ENCODE assay signal across 17 cellular contexts in the genomic region with DNA sequence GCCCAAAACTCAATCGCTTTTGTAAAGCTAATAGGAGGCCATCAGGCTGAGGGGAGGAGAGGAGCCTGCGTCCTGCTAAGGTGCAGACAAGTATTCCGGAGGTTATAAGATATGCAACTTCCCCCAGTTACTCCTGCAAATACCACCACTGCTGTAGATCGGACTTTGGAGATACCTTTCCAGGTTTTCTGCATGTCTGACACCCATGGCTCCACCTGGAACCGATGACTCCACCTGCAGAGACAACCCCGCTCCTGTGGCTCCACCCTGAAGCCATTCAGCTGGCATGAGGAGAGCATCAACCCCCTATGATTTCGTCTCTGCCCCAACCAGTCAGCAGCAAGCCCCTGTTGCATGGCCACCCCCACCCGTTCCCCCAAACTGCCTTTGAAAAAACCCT. TPM values are rescaled to one million over a fixed set of nuclear protein-coding genes. Genes with fewer than 3 reads are reported as not detected.
DNase-seq lines count a peak whose midpoint lies in the region; ATAC-seq and TF ChIP-seq lines count a peak whose summit lies in the region.
"Had no signal": no experiment of that assay in that cellular context is flagged by ENCODE, and none has a peak within 500 bp of the region (broad histone marks: within the 10 kb centered on the region; RNA-seq: fewer than 3 reads in every experiment).

No MANE protein-coding gene starts in this region.

- H3K4me3 Mint-ChIP-seq in MCF 10A (ENCODE audit: unreplicated experiment) (no peak overlapping the region), brain (peak overlapping the region in 3 of 5 experiments; percentile 14 to 73 (median 15)), mesothelial cell of epicardium (peak overlapping the region; percentile 57)
- H3K4me3 Mint-ChIP-seq in activated T-helper 2 cell treated with anti-CD3 and anti-CD28 coated beads, Interferon-gamma antibody, Interleukin-2, Interleukin-4, amounts not matched to agents 10 μg/mL and 5 μg/mL and 100 μg/mL, durations not matched to agents 14 hours and 24 hours and 36 hours (ENCODE audit: low read depth) = no peak overlapping the region
- H3K4me3 Mint-ChIP-seq: CD14-positive monocyte had no signal

- no peak overlapping the region for H3K4me3 ChIP-seq in mammary epithelial cell (replicated peaks in 1 of 3; ENCODE audit: insufficient read depth in 1 of 3, low read depth in 2 of 3, low read length in 3 of 3)

- TF ChIP-seq CTCF in mammary epithelial cell (conservative IDR thresholded peaks at IDR 0.05 in 1 of 2, IDR thresholded peaks at IDR 0.05 in 1 of 2; ENCODE audit: extremely low read depth in 1 of 2, insufficient read depth in 1 of 2, low read depth in 1 of 2, low read length in 2 of 2) (no peak), MCF 10A (IDR thresholded peaks at IDR 0.05; ENCODE audit: unreplicated experiment) (no peak), brain (conservative IDR thresholded peaks at IDR 0.05) (no peak), mesothelial cell of epicardium (IDR thresholded peaks at IDR 0.05; ENCODE audit: unreplicated experiment) (no peak)

- H3K79me2 ChIP-seq in mammary epithelial cell (ENCODE audit: insufficient read depth, low read length) = no peaks in the 10 kb centered on the region

- H3K36me3 ChIP-seq in mammary epithelial cell (ENCODE audit: insufficient read depth, low read length) = no peaks in the 10 kb centered on the region

- no peak overlapping the region for H3K4me2 ChIP-seq in mammary epithelial cell (ENCODE audit: insufficient read depth, low read depth, low read length)

- intact Hi-C loops in mammary epithelial cell (cut with micrococcal nuclease) = no loop called here
- intact Hi-C loops in MCF 10A (cut with micrococcal nuclease) = no loop called here
- intact Hi-C loops in activated T-helper 2 cell treated with anti-CD3 and anti-CD28 coated beads, Interferon-gamma antibody, Interleukin-2, Interleukin-4, amounts not matched to agents 10 μg/mL and 5 μg/mL and 100 μg/mL, durations not matched to agents 14 hours and 24 hours and 36 hours (cut with micrococcal nuclease) = no loop called here

- 78% methylated on average over 5 of the region's 8 CpGs for WGBS in mammary epithelial cell (ENCODE audit: low coverage, missing lambda C conversion rate)

- CTCF ChIA-PET in mammary epithelial cell (lab: Charles Lee; ENCODE audit: low non-redundant PET) = no interaction called here
- CTCF ChIA-PET in MCF 10A (lab: Yijun Ruan, JAX) = no interaction called here

- H4K20me1 ChIP-seq in mammary epithelial cell (ENCODE audit: insufficient read depth, low read length) = no peaks in the 10 kb centered on the region

- H3K9me3 Mint-ChIP-seq in MCF 10A (ENCODE audit: unreplicated experiment) (no peaks in the 10 kb centered on the region), brain (no peaks in the 10 kb centered on the region), mesothelial cell of epicardium (no peaks in the 10 kb centered on the region)
- H3K9me3 Mint-ChIP-seq in activated T-helper 2 cell treated with anti-CD3 and anti-CD28 coated beads, Interferon-gamma antibody, Interleukin-2, Interleukin-4, amounts not matched to agents 10 μg/mL and 5 μg/mL and 100 μg/mL, durations not matched to agents 14 hours and 24 hours and 36 hours = no peaks in the 10 kb centered on the region

- ATAC-seq in GM21526 (IDR thresholded peaks at IDR 0.05; ENCODE audit: low FRiP score, unreplicated experiment) (no peak), HG03342 (IDR thresholded peaks at IDR 0.05; ENCODE audit: unreplicated experiment) (no peak)
- ATAC-seq: SK-N-SH treated with all-trans-retinoic acid at 6 μM for 48 hours had no signal

- dilution Hi-C loops in mammary epithelial cell (cut with HindIII; ENCODE audit: low sequenced_read_pairs) = no loop called here

- H3K27me3 ChIP-seq in mammary epithelial cell (ENCODE audit: insufficient read depth, low read length) = no peaks in the 10 kb centered on the region

- H3K9ac ChIP-seq in mammary epithelial cell (ENCODE audit: insufficient read depth, low read length) = no peak overlapping the region

- POLR2A ChIA-PET in MCF 10A (lab: Yijun Ruan, JAX) = interaction anchor here (0.7 kb wide), 1 partner anchor 1183 kb away, joined by 3 read pairs; no protein-coding TSS in a partner anchor

- H3K27ac Mint-ChIP-seq in MCF 10A (ENCODE audit: low read depth, unreplicated experiment) = no peak overlapping the region
- H3K27ac Mint-ChIP-seq in brain = no peak overlapping the region
- H3K27ac Mint-ChIP-seq in mesothelial cell of epicardium = no peak overlapping the region
- H3K27ac Mint-ChIP-seq in activated T-helper 2 cell treated with anti-CD3 and anti-CD28 coated beads, Interferon-gamma antibody, Interleukin-2, Interleukin-4, amounts not matched to agents 10 μg/mL and 5 μg/mL and 100 μg/mL, durations not matched to agents 14 hours and 24 hours and 36 hours = no peak overlapping the region
- H3K27ac Mint-ChIP-seq: CD14-positive monocyte had no signal

- peaks cover 5% of the 10 kb centered on the region for H3K4me1 ChIP-seq in mammary epithelial cell (ENCODE audit: insufficient read depth, low read length)

- in situ Hi-C loops in mammary epithelial cell (cut with MboI; ENCODE audit: low sequenced_read_pairs in 2 of 2) = no loop called here

- H3K36me3 Mint-ChIP-seq in MCF 10A (ENCODE audit: insufficient read depth, unreplicated experiment) (no peaks in the 10 kb centered on the region), brain (no peaks in the 10 kb centered on the region), mesothelial cell of epicardium (no peaks in the 10 kb centered on the region)
- H3K36me3 Mint-ChIP-seq in activated T-helper 2 cell treated with anti-CD3 and anti-CD28 coated beads, Interferon-gamma antibody, Interleukin-2, Interleukin-4, amounts not matched to agents 10 μg/mL and 5 μg/mL and 100 μg/mL, durations not matched to agents 14 hours and 24 hours and 36 hours (ENCODE audit: low read depth) = no peaks in the 10 kb centered on the region
- H3K36me3 Mint-ChIP-seq: CD14-positive monocyte had no signal

- H3K9me3 ChIP-seq in mammary epithelial cell (replicated peaks; ENCODE audit: insufficient read depth, low read length) = no peaks in the 10 kb centered on the region

- H2AFZ ChIP-seq in mammary epithelial cell (ENCODE audit: low read depth, low read length) = peak overlapping the region; percentile 26

- BruUV-seq in mammary epithelial cell (replicated peaks; lab: Mats Ljungman, UMichigan) (no TSS peak), MCF 10A (replicated peaks; lab: Mats Ljungman, UMichigan) (no TSS peak)

- DNase-seq in mammary epithelial cell (no peak), MCF 10A (ENCODE audit: unreplicated experiment) (no peak), mesothelial cell of epicardium (ENCODE audit: low spot score in 2 of 2, unreplicated experiment in 2 of 2) (no peak), HUDEP-2 (lab: John Stamatoyannopoulos, UW; ENCODE audit: unreplicated experiment in 76 of 76) (no peak)
- DNase-seq in activated T-helper 2 cell treated with anti-CD3 and anti-CD28 coated beads, Interferon-gamma antibody, Interleukin-2, Interleukin-4, amounts not matched to agents 10 μg/mL and 5 μg/mL and 100 μg/mL, durations not matched to agents 14 hours and 24 hours and 36 hours (ENCODE audit: low spot score) = no peak
- DNase-seq: 8988T, GF-D8, NCI-H1694 treated with DMSO at 0.1 percent for 48 hours, NCI-H2107, NCI-H510A, RPMI8226, SHP77 treated with DMSO at 0.1 percent for 48 hours had no signal

- H3K27me3 Mint-ChIP-seq in MCF 10A (ENCODE audit: insufficient read depth, unreplicated experiment) (no peaks in the 10 kb centered on the region), brain (peaks cover 52% of the 10 kb centered on the region), mesothelial cell of epicardium (ENCODE audit: low read depth) (peaks cover 29% of the 10 kb centered on the region)
- H3K27me3 Mint-ChIP-seq in activated T-helper 2 cell treated with anti-CD3 and anti-CD28 coated beads, Interferon-gamma antibody, Interleukin-2, Interleukin-4, amounts not matched to agents 10 μg/mL and 5 μg/mL and 100 μg/mL, durations not matched to agents 14 hours and 24 hours and 36 hours (ENCODE audit: low read depth) = no peaks in the 10 kb centered on the region

- H3K4me1 Mint-ChIP-seq in MCF 10A (ENCODE audit: insufficient read depth, unreplicated experiment) (peaks cover 5% of the 10 kb centered on the region), brain (peaks cover 14% of the 10 kb centered on the region), mesothelial cell of epicardium (peaks cover 14% of the 10 kb centered on the region)
- H3K4me1 Mint-ChIP-seq in activated T-helper 2 cell treated with anti-CD3 and anti-CD28 coated beads, Interferon-gamma antibody, Interleukin-2, Interleukin-4, amounts not matched to agents 10 μg/mL and 5 μg/mL and 100 μg/mL, durations not matched to agents 14 hours and 24 hours and 36 hours (ENCODE audit: low read depth) = no peaks in the 10 kb centered on the region
- H3K4me1 Mint-ChIP-seq: CD14-positive monocyte had no signal

- no peak overlapping the region for H3K27ac ChIP-seq in mammary epithelial cell (ENCODE audit: insufficient read depth, low read depth, low read length)

RNA-seq across cellular contexts. Expression of a gene that starts 59.7 kb away (rescaled TPM):
- total RNA-seq in mammary epithelial cell = 1 to 10 TPM; 2.5 to 2.9 TPM
- 0.87 TPM for polyA plus RNA-seq in mammary epithelial cell
- polyA minus RNA-seq in mammary epithelial cell = 0.10 TPM
- 2.3 and 2.6 TPM in 2 replicates for total RNA-seq in MCF 10A (2022)
- polyA plus RNA-seq in brain (ENCODE audit: insufficient read depth, low read depth, low replicate concordance) = 0.17 TPM
- 10.6 to 12.6 TPM (median 12.0 TPM) in 3 replicates for total RNA-seq in mesothelial cell of epicardium
- 0.48 and 0.67 TPM in 2 replicates for total RNA-seq in activated T-helper 2 cell treated with anti-CD3 and anti-CD28 coated beads, Interferon-gamma antibody, Interleukin-2, Interleukin-4, amounts not matched to agents 10 μg/mL and 5 μg/mL and 100 μg/mL, durations not matched to agents 14 hours and 24 hours and 36 hours
- polyA plus RNA-seq: CD14-positive monocyte had no signal

Comparison
In these comparisons a context has a peak if more than half of its experiments do, and no peak if none do; other contexts are left out.
1. H3K4me3 Mint-ChIP-seq: peak in brain (3 of 5) and mesothelial cell of epicardium (single experiment); none in MCF 10A (single experiment) and activated T-helper 2 cell treated with anti-CD3 and anti-CD28 coated beads, Interferon-gamma antibody, Interleukin-2, Interleukin-4, amounts not matched to agents 10 μg/mL and 5 μg/mL and 100 μg/mL, durations not matched to agents 14 hours and 24 hours and 36 hours (single experiment).